ENCODE assay signal across 14 cellular contexts in the genomic region with DNA sequence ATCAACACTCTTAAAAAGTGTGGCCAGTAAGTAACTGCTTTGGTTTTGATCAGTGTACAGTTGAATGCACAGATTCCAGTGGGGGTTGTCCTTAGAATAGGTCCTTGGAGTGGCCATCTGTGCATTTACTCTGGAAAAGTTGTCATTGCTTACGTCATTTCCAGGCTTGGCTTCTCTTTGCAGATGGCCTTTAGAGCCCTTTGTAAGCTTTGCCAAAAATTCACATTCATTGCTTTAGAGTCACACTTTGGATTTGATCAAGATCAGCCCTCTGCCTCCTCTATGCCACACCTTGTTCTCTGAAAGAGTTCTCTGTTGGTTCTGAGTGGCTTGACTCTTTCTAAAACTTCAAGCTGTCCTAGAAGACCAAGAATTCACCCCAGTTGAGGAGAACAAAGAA.
DNase-seq lines count a peak whose midpoint lies in the region; ATAC-seq, FAIRE-seq and TF ChIP-seq lines count a peak whose summit lies in the region.
"Had no signal": no experiment of that assay in that cellular context is flagged by ENCODE, and none has a peak within 500 bp of the region (broad histone marks: within the 10 kb centered on the region; RNA-seq: fewer than 3 reads in every experiment).

No MANE protein-coding gene starts in this region.

- H3K9me2 ChIP-seq in Loucy (replicated peaks; ENCODE audit: low read depth, low read length): no peaks in the 10 kb centered on the region

- no peak for TF ChIP-seq EP300 in H1 (IDR thresholded peaks at IDR 0.05; ENCODE audit: borderline replicate concordance in 1 of 2, low read depth in 2 of 2, low read length in 2 of 2)

- no peak overlapping the region for H4K8ac ChIP-seq in H1 (ENCODE audit: extremely low read depth, insufficient read depth, low read length)

- DNase-seq in DMS 273 (lab: John Stamatoyannopoulos, UW; ENCODE audit: unreplicated experiment): peak; percentile 75
- no peak for DNase-seq in H1 (ENCODE audit: low read depth in 1 of 2, low spot score in 2 of 2)
- DNase-seq in lung (ENCODE audit: low spot score): peak; percentile 13
- no peak for DNase-seq in GM13977 (ENCODE audit: low spot score)
- no peak for DNase-seq in CD8-positive, alpha-beta memory T cell
- DNase-seq: C1 segment of cervical spinal cord, NCI-H1092, SIG-M5 had no signal

- no peak overlapping the region for H3K14ac ChIP-seq in H1 (ENCODE audit: insufficient read length)

- H3K9ac ChIP-seq in Loucy (ENCODE audit: low read depth, low read length, poor library complexity, severe bottlenecking) (peak overlapping the region; percentile 11), H1 (replicated peaks in 1 of 4; ENCODE audit: extremely low read depth in 1 of 4, low read depth in 3 of 4, low read length in 3 of 4) (no peak overlapping the region)

- 100% methylated on average over 1 of the region's 1 CpG; no CpG with 5 or more reads in 1 of the 2 experiments for WGBS in H1 (ENCODE audit: extremely low coverage in 1 of 2, insufficient coverage in 1 of 2, insufficient read length in 1 of 2, insufficient replicate concordance in 2 of 2, low coverage in 1 of 2, low lambda C conversion rate in 2 of 2, missing lambda C conversion rate in 1 of 2), 2 experiments
- 55 to 79% methylated on average over 1 of the region's 1 CpG for WGBS in lung, 2 donors

- H3K23me2 ChIP-seq in H1 (ENCODE audit: low read depth, low read length): no peaks in the 10 kb centered on the region

- POLR2A ChIA-PET in H1 (lab: Charles Lee; ENCODE audit: partially characterized antibody): no interaction called here
- POLR2A ChIA-PET in CD8-positive, alpha-beta memory T cell (lab: Charles Lee): no interaction called here

- no peaks in the 10 kb centered on the region for H3K27me3 ChIP-seq in Loucy (ENCODE audit: insufficient read depth, low read length, poor library complexity, severe bottlenecking)
- no peaks in the 10 kb centered on the region for H3K27me3 ChIP-seq in H1 (replicated peaks in 1 of 4; ENCODE audit: control insufficient read depth in 3 of 4, extremely low read depth in 1 of 4, insufficient read depth in 3 of 4, low read length in 3 of 4)
- peaks cover 3% of the 10 kb centered on the region for H3K27me3 ChIP-seq in lung (ENCODE audit: control insufficient read depth, insufficient read depth)
- H3K27me3 ChIP-seq in CD8-positive, alpha-beta memory T cell (ENCODE audit: insufficient read depth, low read length, poor library complexity, severe bottlenecking): no peaks in the 10 kb centered on the region

- in situ Hi-C loops in GM13977 (cut with MboI; ENCODE audit: low pct_unique_long_range_greater_than_20kb, low sequenced_read_pairs, unreplicated experiment): no loop called here

- H3K56ac ChIP-seq in H1 (replicated peaks; ENCODE audit: insufficient read length, low read depth, low read length): no peak overlapping the region

- TF ChIP-seq POLR2A in H1 (IDR thresholded peaks at IDR 0.05; ENCODE audit: control extremely low read depth in 1 of 2, low read depth in 2 of 2, low read length in 2 of 2): no peak

- H3K27ac ChIP-seq in H1 (ENCODE audit: low read depth, low read length) (no peak overlapping the region), lung (ENCODE audit: low read depth in 1 of 2, low read length in 1 of 2) (no peak overlapping the region)
- no peak overlapping the region for H3K27ac ChIP-seq in CD8-positive, alpha-beta memory T cell (ENCODE audit: low read depth, low read length)

- no peak overlapping the region for H2BK120ac ChIP-seq in H1 (replicated peaks; ENCODE audit: low read depth, low read length)

- FAIRE-seq in H1 (lab: Jason Lieb, UNC): peak; percentile 24
- FAIRE-seq: GM12878, HTR-8/SVneo, K562 had no signal

- H4K20me1 ChIP-seq in Loucy (ENCODE audit: insufficient read depth, low read length, poor library complexity, severe bottlenecking) (no peaks in the 10 kb centered on the region), H1 (replicated peaks in 1 of 2; ENCODE audit: control insufficient read depth in 1 of 2, insufficient read depth in 2 of 2, low read length in 2 of 2) (no peaks in the 10 kb centered on the region)

- H2BK12ac ChIP-seq in H1 (ENCODE audit: low read depth, low read length): no peak overlapping the region

- no peak overlapping the region for H3K27ac Mint-ChIP-seq in CD8-positive, alpha-beta memory T cell
- H3K27ac Mint-ChIP-seq: GM23338 had no signal

- H4K91ac ChIP-seq in H1 (replicated peaks; ENCODE audit: insufficient read length, low read length): no peak overlapping the region

- no peak overlapping the region for H2BK15ac ChIP-seq in H1 (ENCODE audit: low read length)

- H3K4me2 ChIP-seq in Loucy (ENCODE audit: low read depth, low read length, poor library complexity, severe bottlenecking): no peak overlapping the region
- no peak overlapping the region for H3K4me2 ChIP-seq in H1 (ENCODE audit: insufficient read depth in 1 of 2, low read depth in 2 of 2, low read length in 2 of 2)
- H3K4me2 ChIP-seq: GM23338 had no signal

- no peaks in the 10 kb centered on the region for H3K9me3 ChIP-seq in Loucy (ENCODE audit: insufficient read depth, low read depth, low read length)
- H3K9me3 ChIP-seq in H1 (ENCODE audit: insufficient read depth in 2 of 2, low read depth in 1 of 2, low read length in 1 of 2): no peaks in the 10 kb centered on the region
- H3K9me3 ChIP-seq in lung (ENCODE audit: control insufficient read depth in 2 of 2, insufficient read depth in 1 of 2, low read length in 1 of 2): no peaks in the 10 kb centered on the region
- H3K9me3 ChIP-seq in CD8-positive, alpha-beta memory T cell (ENCODE audit: low read length): no peaks in the 10 kb centered on the region

- no peak overlapping the region for H3K4ac ChIP-seq in H1 (replicated peaks; ENCODE audit: insufficient read length, low read depth, low read length)

- H2AFZ ChIP-seq in Loucy (ENCODE audit: low read length) (no peak overlapping the region), H1 (ENCODE audit: low read length) (no peak overlapping the region)
- H2AFZ ChIP-seq: GM23338 had no signal

- no peak for TF ChIP-seq RAD21 in H1 (IDR thresholded peaks at IDR 0.05 in 1 of 2, conservative IDR thresholded peaks at IDR 0.05 in 1 of 2; ENCODE audit: low read depth in 2 of 2, low read length in 2 of 2)

- H3K23ac ChIP-seq in H1 (ENCODE audit: insufficient read length): no peak overlapping the region

- TF ChIP-seq CTCF in Loucy (conservative IDR thresholded peaks at IDR 0.05; ENCODE audit: low read length) (no peak), H1 (IDR thresholded peaks at IDR 0.05; ENCODE audit: control extremely low read depth in 1 of 3, insufficient read depth in 1 of 3, low read depth in 1 of 3, low read length in 3 of 3) (no peak), lung (IDR thresholded peaks at IDR 0.05; ENCODE audit: control extremely low read depth, extremely low read depth) (no peak), GM13977 (IDR thresholded peaks at IDR 0.05; ENCODE audit: extremely low read depth, insufficient read depth, missing control alignments) (no peak)

- H3K79me2 ChIP-seq in Loucy (ENCODE audit: insufficient read depth, low read length): no peaks in the 10 kb centered on the region
- no peaks in the 10 kb centered on the region for H3K79me2 ChIP-seq in H1 (ENCODE audit: control insufficient read depth in 1 of 2, insufficient read depth in 2 of 2, low read length in 2 of 2)

- H3K18ac ChIP-seq in H1 (ENCODE audit: extremely low read depth, low read length): no peak overlapping the region

- no peak for ATAC-seq in lung (ENCODE audit: insufficient read depth, low FRiP score)
- no peak for ATAC-seq in GM18907 (IDR thresholded peaks at IDR 0.05; ENCODE audit: unreplicated experiment)
- ATAC-seq: GM12878, GM23338, K562 had no signal

- no peaks in the 10 kb centered on the region for H3K9me3 Mint-ChIP-seq in CD8-positive, alpha-beta memory T cell
- H3K9me3 Mint-ChIP-seq: GM23338 had no signal

- no peak overlapping the region for H2BK20ac ChIP-seq in H1 (ENCODE audit: low read length)

- no peaks in the 10 kb centered on the region for H3K79me1 ChIP-seq in H1 (ENCODE audit: low read depth, low read length)

- no peak overlapping the region for H3K4me3 Mint-ChIP-seq in CD8-positive, alpha-beta memory T cell
- H3K4me3 Mint-ChIP-seq: GM23338 had no signal

- H3K4me3 ChIP-seq in Loucy (ENCODE audit: low read length, poor library complexity, severe bottlenecking): no peak overlapping the region
- no peak overlapping the region for H3K4me3 ChIP-seq in H1 (ENCODE audit: extremely low read depth in 1 of 4, insufficient read depth in 2 of 4, low read depth in 3 of 4, low read length in 4 of 4)
- H3K4me3 ChIP-seq in lung: no peak overlapping the region
- H3K4me3 ChIP-seq in CD8-positive, alpha-beta memory T cell (ENCODE audit: low read length): no peak overlapping the region
- H3K4me3 ChIP-seq: GM12878, GM23338, K562 had no signal

- H3K36me3 ChIP-seq in Loucy (ENCODE audit: insufficient read depth, low read length) (peaks cover 5% of the 10 kb centered on the region; the same call in 1 of the 2 replicates), H1 (ENCODE audit: control insufficient read depth in 2 of 4, insufficient read depth in 4 of 4, low read length in 3 of 4) (no peaks in the 10 kb centered on the region), lung (ENCODE audit: control insufficient read depth in 2 of 2, insufficient read depth in 2 of 2, low read length in 2 of 2) (no peaks in the 10 kb centered on the region)
- H3K36me3 ChIP-seq in CD8-positive, alpha-beta memory T cell (ENCODE audit: insufficient read depth, low read length): no peaks in the 10 kb centered on the region

- H3F3A ChIP-seq in Loucy (ENCODE audit: low read depth): no peaks in the 10 kb centered on the region

- no peak overlapping the region for H2BK5ac ChIP-seq in H1 (ENCODE audit: low read depth, low read length)

- H3K4me1 ChIP-seq in Loucy (ENCODE audit: insufficient read depth, low read length, poor library complexity, severe bottlenecking) (peaks cover 40% of the 10 kb centered on the region), H1 (replicated peaks in 1 of 4; ENCODE audit: control insufficient read depth in 3 of 4, insufficient read depth in 4 of 4, low read length in 3 of 4) (no peaks in the 10 kb centered on the region), lung (ENCODE audit: control insufficient read depth in 2 of 2, insufficient read depth in 2 of 2, low read length in 2 of 2) (peaks cover 0 to 8% of the 10 kb centered on the region in 2 donors)
- peaks cover 8% of the 10 kb centered on the region for H3K4me1 ChIP-seq in CD8-positive, alpha-beta memory T cell (ENCODE audit: insufficient read depth, low read length)

- CTCF ChIA-PET in H1 (lab: Charles Lee; ENCODE audit: partially characterized antibody): interaction anchor here (1.4 kb wide), 1 partner anchor 10 kb away, joined by 7 read pairs; no protein-coding TSS in a partner anchor
- CTCF ChIA-PET in CD8-positive, alpha-beta memory T cell (lab: Charles Lee): no interaction called here

- peaks cover 0 to 6% of the 10 kb centered on the region in 2 donors for H3K27me3 Mint-ChIP-seq in CD8-positive, alpha-beta memory T cell

- peaks cover 0 to 7% (median 0%) of the 10 kb centered on the region in 3 donors for H3K4me1 Mint-ChIP-seq in CD8-positive, alpha-beta memory T cell

- H4K5ac ChIP-seq in H1 (ENCODE audit: insufficient read length, low read depth, low read length): no peak overlapping the region

- H3K36me3 Mint-ChIP-seq in CD8-positive, alpha-beta memory T cell: peaks cover 0 to 1% (median 0%) of the 10 kb centered on the region in 3 donors

- H2AK5ac ChIP-seq in H1 (ENCODE audit: low read depth, low read length): no peak overlapping the region

Comparison
In these comparisons a context has a peak if more than half of its experiments do, and no peak if none do; other contexts are left out.
1. DNase-seq: peak in DMS 273 (single experiment) and lung (single experiment); none in H1 (0 of 2), GM13977 (single experiment) and CD8-positive, alpha-beta memory T cell (0 of 5).